Comparison of ENCODE assay signal across 9 cellular contexts in genomic region chr5:17149786-17150185, GRCh38.
"Had no signal": no experiment of that assay in that cellular context is flagged by ENCODE, and none has a peak within 500 bp of the region (broad histone marks: within the 10 kb centered on the region; RNA-seq: fewer than 3 reads in every experiment).

No MANE protein-coding gene starts in this region.

- H3K27ac ChIP-seq: GM23248, HL-60 had no signal

- H3K4me3 ChIP-seq: GM23248, HAP-1, K562 had no signal

- H2AFZ ChIP-seq: GM23248 had no signal

- ATAC-seq: HCT116, HepG2, K562 had no signal

- DNase-seq: GM23248, GOT3, H7, HFFc6 had no signal

- H3K9me3 ChIP-seq: HAP-1 had no signal

- H3K9ac ChIP-seq: GM23248 had no signal

- H3K36me3 ChIP-seq: HAP-1 had no signal
